In the genomic region with DNA sequence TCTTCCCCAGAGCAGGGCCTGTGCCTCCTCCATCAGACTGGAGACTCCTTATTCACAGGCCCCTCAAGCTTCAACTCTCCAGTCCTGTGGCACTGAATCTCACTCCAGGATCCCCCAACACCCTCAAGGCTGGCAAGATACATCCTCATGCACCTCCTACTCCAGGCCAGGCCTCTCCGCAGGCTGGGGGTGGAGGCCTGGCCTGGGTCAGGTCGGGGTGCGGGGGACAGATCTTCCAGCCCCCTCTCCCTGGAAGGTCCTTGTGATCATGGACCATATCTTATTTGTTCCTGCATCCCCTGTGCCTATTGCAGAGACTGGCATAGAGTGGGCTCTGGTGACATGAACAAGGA, we compare ENCODE assay signal across 1 cellular context.
TF ChIP-seq lines count a peak whose summit lies in the region.

No MANE protein-coding gene starts in this region.

TF ChIP-seq in HepG2, 621 proteins besides CTCF, POLR2A, EP300 and RAD21:
- TF ChIP-seq FOXK2 (IDR thresholded peaks at IDR 0.05) (no peak), MXD4 (CRISPR knock-in tag; IDR thresholded peaks at IDR 0.05) (no peak), ZSCAN22 (CRISPR knock-in tag; IDR thresholded peaks at IDR 0.05) (peak; percentile 88), GABPB1 (CRISPR knock-in tag; IDR thresholded peaks at IDR 0.05) (no peak)
- TF ChIP-seq, protein P1, sequence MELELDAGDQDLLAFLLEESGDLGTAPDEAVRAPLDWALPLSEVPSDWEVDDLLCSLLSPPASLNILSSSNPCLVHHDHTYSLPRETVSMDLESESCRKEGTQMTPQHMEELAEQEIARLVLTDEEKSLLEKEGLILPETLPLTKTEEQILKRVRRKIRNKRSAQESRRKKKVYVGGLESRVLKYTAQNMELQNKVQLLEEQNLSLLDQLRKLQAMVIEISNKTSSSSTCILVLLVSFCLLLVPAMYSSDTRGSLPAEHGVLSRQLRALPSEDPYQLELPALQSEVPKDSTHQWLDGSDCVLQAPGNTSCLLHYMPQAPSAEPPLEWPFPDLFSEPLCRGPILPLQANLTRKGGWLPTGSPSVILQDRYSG (CRISPR knock-in tag; IDR thresholded peaks at IDR 0.05): no peak
- TF ChIP-seq, protein P2, sequence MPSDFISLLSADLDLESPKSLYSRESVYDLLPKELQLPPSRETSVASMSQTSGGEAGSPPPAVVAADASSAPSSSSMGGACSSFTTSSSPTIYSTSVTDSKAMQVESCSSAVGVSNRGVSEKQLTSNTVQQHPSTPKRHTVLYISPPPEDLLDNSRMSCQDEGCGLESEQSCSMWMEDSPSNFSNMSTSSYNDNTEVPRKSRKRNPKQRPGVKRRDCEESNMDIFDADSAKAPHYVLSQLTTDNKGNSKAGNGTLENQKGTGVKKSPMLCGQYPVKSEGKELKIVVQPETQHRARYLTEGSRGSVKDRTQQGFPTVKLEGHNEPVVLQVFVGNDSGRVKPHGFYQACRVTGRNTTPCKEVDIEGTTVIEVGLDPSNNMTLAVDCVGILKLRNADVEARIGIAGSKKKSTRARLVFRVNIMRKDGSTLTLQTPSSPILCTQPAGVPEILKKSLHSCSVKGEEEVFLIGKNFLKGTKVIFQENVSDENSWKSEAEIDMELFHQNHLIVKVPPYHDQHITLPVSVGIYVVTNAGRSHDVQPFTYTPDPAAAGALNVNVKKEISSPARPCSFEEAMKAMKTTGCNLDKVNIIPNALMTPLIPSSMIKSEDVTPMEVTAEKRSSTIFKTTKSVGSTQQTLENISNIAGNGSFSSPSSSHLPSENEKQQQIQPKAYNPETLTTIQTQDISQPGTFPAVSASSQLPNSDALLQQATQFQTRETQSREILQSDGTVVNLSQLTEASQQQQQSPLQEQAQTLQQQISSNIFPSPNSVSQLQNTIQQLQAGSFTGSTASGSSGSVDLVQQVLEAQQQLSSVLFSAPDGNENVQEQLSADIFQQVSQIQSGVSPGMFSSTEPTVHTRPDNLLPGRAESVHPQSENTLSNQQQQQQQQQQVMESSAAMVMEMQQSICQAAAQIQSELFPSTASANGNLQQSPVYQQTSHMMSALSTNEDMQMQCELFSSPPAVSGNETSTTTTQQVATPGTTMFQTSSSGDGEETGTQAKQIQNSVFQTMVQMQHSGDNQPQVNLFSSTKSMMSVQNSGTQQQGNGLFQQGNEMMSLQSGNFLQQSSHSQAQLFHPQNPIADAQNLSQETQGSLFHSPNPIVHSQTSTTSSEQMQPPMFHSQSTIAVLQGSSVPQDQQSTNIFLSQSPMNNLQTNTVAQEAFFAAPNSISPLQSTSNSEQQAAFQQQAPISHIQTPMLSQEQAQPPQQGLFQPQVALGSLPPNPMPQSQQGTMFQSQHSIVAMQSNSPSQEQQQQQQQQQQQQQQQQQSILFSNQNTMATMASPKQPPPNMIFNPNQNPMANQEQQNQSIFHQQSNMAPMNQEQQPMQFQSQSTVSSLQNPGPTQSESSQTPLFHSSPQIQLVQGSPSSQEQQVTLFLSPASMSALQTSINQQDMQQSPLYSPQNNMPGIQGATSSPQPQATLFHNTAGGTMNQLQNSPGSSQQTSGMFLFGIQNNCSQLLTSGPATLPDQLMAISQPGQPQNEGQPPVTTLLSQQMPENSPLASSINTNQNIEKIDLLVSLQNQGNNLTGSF (CRISPR knock-in tag; IDR thresholded peaks at IDR 0.05): no peak
